Comparison of ENCODE assay signal across 10 cellular contexts in genomic region chr6:30912746-30913520, GRCh38. TPM values are rescaled to one million over a fixed set of nuclear protein-coding genes. Genes with fewer than 3 reads are reported as not detected.
DNase-seq lines count a peak whose midpoint lies in the region; ATAC-seq, FAIRE-seq and TF ChIP-seq lines count a peak whose summit lies in the region.
"Had no signal": no experiment of that assay in that cellular context is flagged by ENCODE, and none has a peak within 500 bp of the region (broad histone marks: within the 10 kb centered on the region; RNA-seq: fewer than 3 reads in every experiment).

No MANE protein-coding gene starts in this region.

- no peak for ATAC-seq in activated CD4-positive, alpha-beta T cell treated with anti-CD3 and anti-CD28 coated beads for 36 hours
- ATAC-seq in lower lobe of right lung = no peak

- H3K36me3 Mint-ChIP-seq in activated CD4-positive, alpha-beta T cell treated with anti-CD3 and anti-CD28 coated beads for 36 hours (ENCODE audit: low read depth) = peaks cover 46% of the 10 kb centered on the region
- H3K36me3 Mint-ChIP-seq in astrocyte (ENCODE audit: low read depth, unreplicated experiment) = peaks cover 20% of the 10 kb centered on the region

- no peak for FAIRE-seq in astrocyte (lab: Jason Lieb, UNC)

- intact Hi-C loops in activated CD4-positive, alpha-beta T cell treated with anti-CD3 and anti-CD28 coated beads for 36 hours (cut with DNase I, micrococcal nuclease) = loop anchor here in 1 of 2 experiments (5.0 kb wide), 1 partner anchor 701 kb away; the partner anchor contains the start of gene TRIM26
- intact Hi-C loops in lower lobe of right lung (cut with DNase I) = loop anchor here (10.0 kb wide), 1 partner anchor 162 kb away; no protein-coding TSS in a partner anchor

- CTCF ChIA-PET in activated CD4-positive, alpha-beta T cell treated with anti-CD3 and anti-CD28 coated beads for 36 hours (lab: Charles Lee) = interaction anchor here (0.6 to 7.4 kb wide), 23 partner anchors 13 to 1223 kb away, joined by 3 to 92 read pairs (median 4); no protein-coding TSS in a partner anchor

- H3K9me3 Mint-ChIP-seq in activated CD4-positive, alpha-beta T cell treated with anti-CD3 and anti-CD28 coated beads for 36 hours (ENCODE audit: low read depth) = no peaks in the 10 kb centered on the region
- no peaks in the 10 kb centered on the region for H3K9me3 Mint-ChIP-seq in astrocyte (ENCODE audit: unreplicated experiment)

- no peak for DNase-seq in activated CD4-positive, alpha-beta T cell treated with anti-CD3 and anti-CD28 coated beads for 36 hours
- no peak for DNase-seq in activated CD4-positive, alpha-beta T cell treated with anti-CD3 and anti-CD28 coated beads for 4 hours
- DNase-seq in astrocyte (ENCODE audit: low read depth) = no peak
- peak; percentile 26 for DNase-seq in lower lobe of right lung
- DNase-seq in DMS 273 (lab: John Stamatoyannopoulos, UW; ENCODE audit: unreplicated experiment) = no peak
- no peak for DNase-seq in DMS114 treated with DMSO at 0.1 percent for 48 hours (lab: John Stamatoyannopoulos, UW; ENCODE audit: unreplicated experiment)
- DNase-seq in NCI-H146 treated with DMSO at 0.1 percent for 48 hours (lab: John Stamatoyannopoulos, UW; ENCODE audit: unreplicated experiment) = no peak
- DNase-seq: central memory CD4-positive, alpha-beta T cell; stimulated activated CD4-positive, alpha-beta T cell treated with anti-CD3 and anti-CD28 coated beads, Interleukin-12 subunit alpha, Interleukin-12 subunit beta, amount 100 ng/mL, for 4 hours had no signal

- H3K36me3 ChIP-seq in astrocyte (ENCODE audit: insufficient read depth, low read length) = peaks cover 19% of the 10 kb centered on the region
- H3K36me3 ChIP-seq in lower lobe of right lung = peaks cover 49% of the 10 kb centered on the region

- H2AFZ ChIP-seq in astrocyte (ENCODE audit: low read depth, low read length) = no peak overlapping the region

- H3K79me2 ChIP-seq in astrocyte (ENCODE audit: insufficient read depth, low read length) = peaks cover 21% of the 10 kb centered on the region

- peaks cover 36% of the 10 kb centered on the region for H3K4me1 Mint-ChIP-seq in activated CD4-positive, alpha-beta T cell treated with anti-CD3 and anti-CD28 coated beads for 36 hours
- peaks cover 14% of the 10 kb centered on the region for H3K4me1 Mint-ChIP-seq in astrocyte (ENCODE audit: low read depth, unreplicated experiment)

- H3K27ac ChIP-seq in astrocyte (ENCODE audit: low read depth, low read length) (no peak overlapping the region), lower lobe of right lung (peak overlapping the region; percentile 92), temporal lobe (ENCODE audit: low read depth, low read length) (peak overlapping the region; percentile 85)

- H3K27me3 ChIP-seq in astrocyte (ENCODE audit: insufficient read depth, low read length) = no peaks in the 10 kb centered on the region
- no peaks in the 10 kb centered on the region for H3K27me3 ChIP-seq in lower lobe of right lung (ENCODE audit: low read depth)

- H3K4me1 ChIP-seq in astrocyte (ENCODE audit: insufficient read depth, low read length) (peaks cover 20% of the 10 kb centered on the region), lower lobe of right lung (peaks cover 54% of the 10 kb centered on the region)

- H3K27me3 Mint-ChIP-seq in activated CD4-positive, alpha-beta T cell treated with anti-CD3 and anti-CD28 coated beads for 36 hours = no peaks in the 10 kb centered on the region
- H3K27me3 Mint-ChIP-seq in astrocyte (ENCODE audit: low read depth, unreplicated experiment) = no peaks in the 10 kb centered on the region

- H3K27ac Mint-ChIP-seq in activated CD4-positive, alpha-beta T cell treated with anti-CD3 and anti-CD28 coated beads for 36 hours = peak overlapping the region; percentile 95
- no peak overlapping the region for H3K27ac Mint-ChIP-seq in astrocyte (ENCODE audit: unreplicated experiment)

- TF ChIP-seq CTCF in astrocyte (IDR thresholded peaks at IDR 0.05; ENCODE audit: insufficient read depth, low read depth, low read length) (no peak), lower lobe of right lung (IDR thresholded peaks at IDR 0.05) (no peak)

- peak overlapping the region; percentile 92 for H3K4me2 ChIP-seq in astrocyte (ENCODE audit: low read length)

- no peaks in the 10 kb centered on the region for H4K20me1 ChIP-seq in astrocyte (ENCODE audit: insufficient read depth, low read length)

- H3K9me3 ChIP-seq in astrocyte (ENCODE audit: insufficient read depth, low read depth, low read length) = no peaks in the 10 kb centered on the region
- H3K9me3 ChIP-seq in lower lobe of right lung = no peaks in the 10 kb centered on the region

- POLR2A ChIA-PET in activated CD4-positive, alpha-beta T cell treated with anti-CD3 and anti-CD28 coated beads for 36 hours (lab: Charles Lee) = interaction anchor here (0.6 to 0.9 kb wide), 3 partner anchors 85 to 185 kb away, joined by 3 to 4 read pairs (median 3); no protein-coding TSS in a partner anchor

- peak overlapping the region; percentile 87 for H3K4me3 Mint-ChIP-seq in activated CD4-positive, alpha-beta T cell treated with anti-CD3 and anti-CD28 coated beads for 36 hours
- H3K4me3 Mint-ChIP-seq in astrocyte (ENCODE audit: unreplicated experiment) = peak overlapping the region; percentile 54

- H3K4me3 ChIP-seq in astrocyte (ENCODE audit: insufficient read depth, low read depth, low read length) (no peak overlapping the region), lower lobe of right lung (no peak overlapping the region)

- no peak overlapping the region for H3K9ac ChIP-seq in astrocyte (ENCODE audit: low read length)

RNA-seq across cellular contexts. Expression of gene VARS2, which starts 1.1 kb away (rescaled TPM):
- 10 to 100 TPM; 68.1 to 81.1 TPM for total RNA-seq in activated CD4-positive, alpha-beta T cell treated with anti-CD3 and anti-CD28 coated beads for 36 hours
- total RNA-seq in astrocyte (19.8 and 21.6 TPM in 2 replicates), lower lobe of right lung (33.0 TPM), temporal lobe (23.4 TPM)

RNA-seq across cellular contexts. Expression of gene GTF2H4, which starts 4.9 kb away (rescaled TPM):
- 10 to 100 TPM; 35.9 to 40.9 TPM for total RNA-seq in activated CD4-positive, alpha-beta T cell treated with anti-CD3 and anti-CD28 coated beads for 36 hours
- total RNA-seq in astrocyte (34.3 and 41.3 TPM in 2 replicates), lower lobe of right lung (37.1 TPM), temporal lobe (20.7 TPM)

RNA-seq across cellular contexts. Expression of gene SFTA2, which starts 19.0 kb away (rescaled TPM):
- not detected for total RNA-seq in activated CD4-positive, alpha-beta T cell treated with anti-CD3 and anti-CD28 coated beads for 36 hours
- total RNA-seq in astrocyte (not detected in 2 replicates), lower lobe of right lung (351 TPM), temporal lobe (not detected)

RNA-seq across cellular contexts. Expression of gene MUCL3, which starts 27.8 kb away (rescaled TPM):
- total RNA-seq in activated CD4-positive, alpha-beta T cell treated with anti-CD3 and anti-CD28 coated beads for 36 hours = not detected
- total RNA-seq in astrocyte (not detected in 2 replicates), lower lobe of right lung (5.3 TPM), temporal lobe (not detected)

RNA-seq across cellular contexts. Expression of gene DDR1, which starts 28.6 kb away (rescaled TPM):
- total RNA-seq in activated CD4-positive, alpha-beta T cell treated with anti-CD3 and anti-CD28 coated beads for 36 hours = 10 to 100 TPM in 1 of 2 experiments, 1 to 10 TPM in 1; 9.5 to 12.6 TPM
- 144 and 156 TPM in 2 replicates for total RNA-seq in astrocyte
- total RNA-seq in lower lobe of right lung = 80.9 TPM
- total RNA-seq in temporal lobe = 147 TPM

Comparison
In these comparisons a context has a peak if more than half of its experiments do, and no peak if none do; other contexts are left out.
1. RNA of gene SFTA2, which starts 19.0 kb away (total RNA-seq): 351 TPM in lower lobe of right lung (single experiment); not detected in activated CD4-positive, alpha-beta T cell treated with anti-CD3 and anti-CD28 coated beads for 36 hours, not detected in astrocyte and not detected in temporal lobe (single experiment); every median in the first group is over 100 times any median in the second.